In the genomic region with DNA sequence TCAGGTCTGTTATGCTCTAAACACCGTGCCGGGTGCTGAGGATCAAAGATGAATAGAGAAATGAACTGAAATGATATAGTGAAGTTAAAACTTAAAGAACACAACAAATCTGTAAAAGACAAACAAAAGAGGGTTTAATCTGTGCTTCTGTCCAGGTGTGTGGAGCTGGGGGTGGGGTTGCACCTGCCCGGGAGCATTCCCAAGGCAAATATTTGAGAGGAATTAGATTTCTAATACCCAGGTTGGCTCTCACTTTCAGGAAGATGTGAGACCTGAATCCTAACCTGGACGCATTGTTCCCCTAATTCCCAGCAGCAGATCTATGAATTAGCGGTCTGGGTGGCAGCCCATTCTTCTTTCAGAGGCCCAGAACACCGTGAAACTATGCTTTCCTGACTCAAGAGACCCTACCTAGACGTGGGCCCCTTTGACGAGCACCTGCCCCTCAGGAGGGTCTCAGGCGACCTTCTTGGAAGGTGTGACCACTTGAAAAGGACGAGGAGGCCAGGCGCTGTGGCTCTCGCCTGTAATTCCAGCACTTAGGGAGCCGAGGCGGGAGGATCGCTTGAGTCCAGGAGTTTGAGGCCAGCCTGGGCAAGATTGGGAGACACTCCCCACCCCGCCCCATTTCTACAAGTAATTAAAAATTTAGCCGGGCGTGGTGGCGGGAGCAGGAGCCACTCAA, we compare ENCODE assay signal across 8 cellular contexts. TPM values are rescaled to one million over a fixed set of nuclear protein-coding genes. Genes with fewer than 3 reads are reported as not detected.
DNase-seq lines count a peak whose midpoint lies in the region; ATAC-seq and TF ChIP-seq lines count a peak whose summit lies in the region.

No MANE protein-coding gene starts in this region.

- H3K4me1 ChIP-seq in thymus (ENCODE audit: control insufficient read depth, insufficient read depth, low read length) = peaks cover 9% of the 10 kb centered on the region

- no peak for ATAC-seq in activated naive CD4-positive, alpha-beta T cell treated with anti-CD3 and anti-CD28 coated beads, Interleukin-2, amount 50 U/mL, for 72 hours
- ATAC-seq in GM21576 (IDR thresholded peaks at IDR 0.05; ENCODE audit: unreplicated experiment) = no peak

- DNase-seq in activated CD4-positive, alpha-beta T cell treated with anti-CD3 and anti-CD28 coated beads, Interleukin-2, amount 10 ng/mL, durations not matched to agents 24 days and 14 days = no peak
- DNase-seq in activated CD4-positive, alpha-beta T cell treated with anti-CD3 and anti-CD28 coated beads, Interleukin-2, amount 50 U/mL, for 4 hours = no peak
- DNase-seq in activated naive CD4-positive, alpha-beta T cell treated with anti-CD3 and anti-CD28 coated beads, Interleukin-2, amount 50 U/mL, for 72 hours (ENCODE audit: low spot score in 2 of 2) = no peak
- no peak for DNase-seq in kidney epithelial cell (ENCODE audit: low read depth)
- DNase-seq in activated CD4-positive, CD25-positive, alpha-beta regulatory T cell treated with anti-CD3 and anti-CD28 coated beads, Interleukin-2, amount 50 U/mL, for 72 hours = no peak
- DNase-seq in posterior vena cava (ENCODE audit: low spot score) = no peak

- peak overlapping the region; percentile 96 for H3K27ac Mint-ChIP-seq in activated CD4-positive, alpha-beta T cell treated with anti-CD3 and anti-CD28 coated beads, Interleukin-2, amount 10 ng/mL, durations not matched to agents 24 days and 14 days
- peak overlapping the region; percentile 93 to 96 for H3K27ac Mint-ChIP-seq in activated naive CD4-positive, alpha-beta T cell treated with anti-CD3 and anti-CD28 coated beads, Interleukin-2, amount 50 U/mL, for 72 hours

- peaks cover 32% of the 10 kb centered on the region for H3K4me1 Mint-ChIP-seq in activated CD4-positive, alpha-beta T cell treated with anti-CD3 and anti-CD28 coated beads, Interleukin-2, amount 10 ng/mL, durations not matched to agents 24 days and 14 days

- H3K36me3 ChIP-seq in kidney epithelial cell (ENCODE audit: control insufficient read depth, insufficient read depth, low read length) = no peaks in the 10 kb centered on the region
- H3K36me3 ChIP-seq in thymus (ENCODE audit: control insufficient read depth, insufficient read depth) = no peaks in the 10 kb centered on the region

- H3K27me3 Mint-ChIP-seq in activated CD4-positive, alpha-beta T cell treated with anti-CD3 and anti-CD28 coated beads, Interleukin-2, amount 10 ng/mL, durations not matched to agents 24 days and 14 days = no peaks in the 10 kb centered on the region

- peak overlapping the region; percentile 87 for H3K27ac ChIP-seq in thymus (ENCODE audit: low read depth)

- peaks cover 6% of the 10 kb centered on the region for H3K36me3 Mint-ChIP-seq in activated CD4-positive, alpha-beta T cell treated with anti-CD3 and anti-CD28 coated beads, Interleukin-2, amount 10 ng/mL, durations not matched to agents 24 days and 14 days (ENCODE audit: low read depth)
- peaks cover 0 to 32% of the 10 kb centered on the region in 2 donors for H3K36me3 Mint-ChIP-seq in activated naive CD4-positive, alpha-beta T cell treated with anti-CD3 and anti-CD28 coated beads, Interleukin-2, amount 50 U/mL, for 72 hours

- TF ChIP-seq CTCF in kidney epithelial cell (IDR thresholded peaks at IDR 0.05; ENCODE audit: insufficient read depth, low read length, poor library complexity, severe bottlenecking) = no peak

- WGBS in thymus = 54% methylated on average over 19 of the region's 19 CpGs

- H3K4me3 Mint-ChIP-seq in activated CD4-positive, alpha-beta T cell treated with anti-CD3 and anti-CD28 coated beads, Interleukin-2, amount 10 ng/mL, durations not matched to agents 24 days and 14 days = peak overlapping the region; percentile 99

- H3K4me3 ChIP-seq in kidney epithelial cell (ENCODE audit: low read depth, low read length) (peak overlapping the region; percentile 93), thymus (ENCODE audit: low read length) (peak overlapping the region; percentile 95)

- intact Hi-C loops in activated CD4-positive, alpha-beta T cell treated with anti-CD3 and anti-CD28 coated beads, Interleukin-2, amount 10 ng/mL, durations not matched to agents 24 days and 14 days (cut with micrococcal nuclease) = loop anchor here (1.0 to 10.0 kb wide), 3 partner anchors 38 to 353 kb away; partner anchors contain the start of genes CNTROB, PFAS and TRAPPC1
- intact Hi-C loops in posterior vena cava (cut with DNase I) = loop anchor here in 1 of 2 donors (5.0 kb wide), 1 partner anchor 100 kb away; no protein-coding TSS in a partner anchor

- H3K9me3 Mint-ChIP-seq in activated CD4-positive, alpha-beta T cell treated with anti-CD3 and anti-CD28 coated beads, Interleukin-2, amount 10 ng/mL, durations not matched to agents 24 days and 14 days = no peaks in the 10 kb centered on the region
- H3K9me3 Mint-ChIP-seq in activated naive CD4-positive, alpha-beta T cell treated with anti-CD3 and anti-CD28 coated beads, Interleukin-2, amount 50 U/mL, for 72 hours = no peaks in the 10 kb centered on the region

- no peaks in the 10 kb centered on the region for H3K27me3 ChIP-seq in kidney epithelial cell (ENCODE audit: control insufficient read depth, insufficient read depth, low read length)
- H3K27me3 ChIP-seq in thymus (ENCODE audit: control insufficient read depth, insufficient read depth) = no peaks in the 10 kb centered on the region

- no peaks in the 10 kb centered on the region for H3K9me3 ChIP-seq in thymus (ENCODE audit: control insufficient read depth)

RNA-seq across cellular contexts. Expression of gene RANGRF, which starts 0.7 kb away (rescaled TPM):
- 57.5 and 66.3 TPM in 2 replicates for total RNA-seq in activated CD4-positive, alpha-beta T cell treated with anti-CD3 and anti-CD28 coated beads, Interleukin-2, amount 10 ng/mL, durations not matched to agents 24 days and 14 days
- 10 to 100 TPM; 39.7 to 80.9 TPM for total RNA-seq in activated naive CD4-positive, alpha-beta T cell treated with anti-CD3 and anti-CD28 coated beads, Interleukin-2, amount 50 U/mL, for 72 hours
- total RNA-seq in kidney epithelial cell (27.2 and 30.0 TPM in 2 replicates), posterior vena cava (10 to 100 TPM; 16.9 to 19.1 TPM)
- polyA plus RNA-seq in thymus = 51.3 TPM

RNA-seq across cellular contexts. Expression of gene SLC25A35, which starts 7.4 kb away (rescaled TPM):
- 5.4 and 6.8 TPM in 2 replicates for total RNA-seq in activated CD4-positive, alpha-beta T cell treated with anti-CD3 and anti-CD28 coated beads, Interleukin-2, amount 10 ng/mL, durations not matched to agents 24 days and 14 days
- total RNA-seq in activated naive CD4-positive, alpha-beta T cell treated with anti-CD3 and anti-CD28 coated beads, Interleukin-2, amount 50 U/mL, for 72 hours = 10 to 100 TPM in 1 of 2 donors, 1 to 10 TPM in 1; 3.3 to 19.2 TPM
- 0.84 and 1.5 TPM in 2 replicates for total RNA-seq in kidney epithelial cell
- 8.5 TPM for polyA plus RNA-seq in thymus
- total RNA-seq in posterior vena cava = 1 to 10 TPM; 1.8 to 5.7 TPM

RNA-seq across cellular contexts. Expression of gene ARHGEF15, which starts 22.2 kb away (rescaled TPM):
- total RNA-seq in activated CD4-positive, alpha-beta T cell treated with anti-CD3 and anti-CD28 coated beads, Interleukin-2, amount 10 ng/mL, durations not matched to agents 24 days and 14 days = not detected in 2 replicates
- total RNA-seq in activated naive CD4-positive, alpha-beta T cell treated with anti-CD3 and anti-CD28 coated beads, Interleukin-2, amount 50 U/mL, for 72 hours = not detected
- 0.08 and 0.21 TPM in 2 replicates for total RNA-seq in kidney epithelial cell
- polyA plus RNA-seq in thymus = 6.1 TPM
- total RNA-seq in posterior vena cava = 10 to 100 TPM; 17.8 to 22.3 TPM

RNA-seq across cellular contexts. Expression of gene PFAS, which starts 38.7 kb away (rescaled TPM):
- 208 and 211 TPM in 2 replicates for total RNA-seq in activated CD4-positive, alpha-beta T cell treated with anti-CD3 and anti-CD28 coated beads, Interleukin-2, amount 10 ng/mL, durations not matched to agents 24 days and 14 days
- 100 to 1,000 TPM in 1 of 2 donors, 10 to 100 TPM in 1; 47.0 to 147 TPM for total RNA-seq in activated naive CD4-positive, alpha-beta T cell treated with anti-CD3 and anti-CD28 coated beads, Interleukin-2, amount 50 U/mL, for 72 hours
- total RNA-seq in kidney epithelial cell (33.5 and 34.3 TPM in 2 replicates), posterior vena cava (10 to 100 TPM; 20.3 to 23.9 TPM)
- polyA plus RNA-seq in thymus = 12.8 TPM

RNA-seq across cellular contexts. Expression of gene CTC1, which starts 39.9 kb away (rescaled TPM):
- total RNA-seq in activated CD4-positive, alpha-beta T cell treated with anti-CD3 and anti-CD28 coated beads, Interleukin-2, amount 10 ng/mL, durations not matched to agents 24 days and 14 days = 75.0 and 78.7 TPM in 2 replicates
- 100 to 1,000 TPM in 1 of 2 donors, 10 to 100 TPM in 1; 57.6 to 107 TPM for total RNA-seq in activated naive CD4-positive, alpha-beta T cell treated with anti-CD3 and anti-CD28 coated beads, Interleukin-2, amount 50 U/mL, for 72 hours
- 7.8 and 14.1 TPM in 2 replicates for total RNA-seq in kidney epithelial cell
- 55.8 TPM for polyA plus RNA-seq in thymus
- 10 to 100 TPM; 23.2 to 29.8 TPM for total RNA-seq in posterior vena cava

Comparison
In these comparisons a context has a peak if more than half of its experiments do, and no peak if none do; other contexts are left out.
1. RNA of gene ARHGEF15, which starts 22.2 kb away (total RNA-seq): 17.8 to 22.3 TPM in posterior vena cava; not detected in activated naive CD4-positive, alpha-beta T cell treated with anti-CD3 and anti-CD28 coated beads, Interleukin-2, amount 50 U/mL, for 72 hours, 0.08 to 0.21 TPM in kidney epithelial cell and not detected in activated CD4-positive, alpha-beta T cell treated with anti-CD3 and anti-CD28 coated beads, Interleukin-2, amount 10 ng/mL, durations not matched to agents 24 days and 14 days; every median in the first group is over 10 times any median in the second.